ENCODE assay signal across 27 cellular contexts in the genomic region with DNA sequence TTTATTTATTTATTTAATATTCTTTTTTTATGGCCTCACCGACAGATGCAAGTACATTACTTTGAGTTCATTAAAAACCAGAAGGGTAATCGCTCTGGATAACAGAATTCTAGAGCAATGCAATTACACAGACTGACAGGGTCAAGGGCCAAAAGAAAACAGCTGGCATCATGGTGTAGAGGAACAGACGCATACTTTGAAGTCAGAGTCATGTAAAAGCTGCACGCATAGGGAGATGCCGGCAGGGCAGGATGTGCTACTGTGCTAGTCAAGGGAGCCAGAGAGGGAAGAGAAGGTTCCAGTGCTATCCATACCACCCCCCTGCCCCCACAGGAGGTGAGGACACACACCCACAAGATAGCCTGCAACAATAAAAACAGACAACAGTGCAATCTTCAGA.
DNase-seq lines count a peak whose midpoint lies in the region; ATAC-seq and TF ChIP-seq lines count a peak whose summit lies in the region.
"Had no signal": no experiment of that assay in that cellular context is flagged by ENCODE, and none has a peak within 500 bp of the region (broad histone marks: within the 10 kb centered on the region; RNA-seq: fewer than 3 reads in every experiment).

No MANE protein-coding gene starts in this region.

- POLR2A ChIA-PET in HEK293T (lab: Yijun Ruan, JAX), result no interaction called here

- H3K9me3 ChIP-seq in BE2C, result no peaks in the 10 kb centered on the region
- H3K9me3 ChIP-seq: Caco-2, upper lobe of left lung had no signal

- peak; percentile 26 for DNase-seq in BE2C
- DNase-seq in LHCN-M2 (ENCODE audit: low read depth), result peak; percentile 98
- peak; percentile 79 for DNase-seq in dedifferentiated amniotic fluid mesenchymal stem cell (ENCODE audit: extremely low spot score)
- peak; percentile 84 for DNase-seq in myocyte (ENCODE audit: low read depth)
- DNase-seq in NCI-H1092 (lab: John Stamatoyannopoulos, UW), result no peak
- no peak for DNase-seq in islet precursor cell
- DNase-seq in HEK293T (ENCODE audit: extremely low spot score), result no peak
- DNase-seq: activated CD4-positive, alpha-beta T cell treated with anti-CD3 and anti-CD28 coated beads, Interleukin-2, amount 10 ng/mL, durations not matched to agents 7 days and 5 days; activated T-cell treated with anti-CD3 and anti-CD28 coated beads, Interleukin-2, amount 50 U/mL, for 48 hours; Caco-2; cortex of kidney; DMS79 treated with DMSO at 0.1 percent for 48 hours; midbrain; NCI-H1105; NCI-H187 treated with DMSO at 0.1 percent for 48 hours; NCI-H2171 treated with DMSO at 0.1 percent for 48 hours; NCI-H526 treated with DMSO at 0.1 percent for 48 hours; nephron progenitor cell; stimulated activated CD4-positive, alpha-beta T cell treated with anti-CD3 and anti-CD28 coated beads, Interleukin-12 subunit alpha, Interleukin-12 subunit beta, amount 100 ng/mL, for 4 hours; stimulated activated CD4-positive, alpha-beta T cell treated with anti-CD3 and anti-CD28 coated beads, Interleukin-4, amount 100 ng/mL, for 24 hours; SW 1271; T-helper 9 cell; upper lobe of left lung had no signal

- no peak overlapping the region for H3K4me3 ChIP-seq in BE2C (ENCODE audit: low read depth, low read length)
- H3K4me3 ChIP-seq: cardiac muscle cell, upper lobe of left lung had no signal

- TF ChIP-seq CTCF in BE2C (IDR thresholded peaks at IDR 0.05; ENCODE audit: low read depth, low read length), result no peak

- H3K4me1 ChIP-seq in BE2C, result peaks cover 6% of the 10 kb centered on the region
- H3K4me1 ChIP-seq: Caco-2, upper lobe of left lung had no signal

- no peaks in the 10 kb centered on the region for H3K27me3 ChIP-seq in BE2C
- H3K27me3 ChIP-seq: cardiac muscle cell, upper lobe of left lung had no signal

- peaks cover 6% of the 10 kb centered on the region for H3K36me3 ChIP-seq in BE2C

- CTCF ChIA-PET in HEK293T (lab: Yijun Ruan, JAX), result no interaction called here

- no peak for ATAC-seq in HG03439 (IDR thresholded peaks at IDR 0.05; ENCODE audit: unreplicated experiment)
- ATAC-seq: esophagus mucosa; stimulated activated effector memory CD8-positive, alpha-beta T cell treated with anti-CD3 and anti-CD28 coated beads, Interleukin-12 subunit alpha, Interleukin-12 subunit beta, amount 100 ng/mL, for 72 hours had no signal

TF ChIP-seq in HEK293T, 16 proteins besides CTCF, POLR2A, EP300 and RAD21:
- no peak for TF ChIP-seq BHLHE40 (IDR thresholded peaks at IDR 0.05; ENCODE audit: borderline replicate concordance)
- TF ChIP-seq ARNT (IDR thresholded peaks at IDR 0.05), result no peak
- no peak for TF ChIP-seq NFRKB (IDR thresholded peaks at IDR 0.05)
- no peak for TF ChIP-seq SUZ12 (IDR thresholded peaks at IDR 0.05)
- no peak for TF ChIP-seq FOXM1 (IDR thresholded peaks at IDR 0.05; ENCODE audit: borderline replicate concordance)
- TF ChIP-seq FOXK2 (IDR thresholded peaks at IDR 0.05), result no peak
- TF ChIP-seq TARDBP (IDR thresholded peaks at IDR 0.05), result no peak
- TF ChIP-seq, protein P1, sequence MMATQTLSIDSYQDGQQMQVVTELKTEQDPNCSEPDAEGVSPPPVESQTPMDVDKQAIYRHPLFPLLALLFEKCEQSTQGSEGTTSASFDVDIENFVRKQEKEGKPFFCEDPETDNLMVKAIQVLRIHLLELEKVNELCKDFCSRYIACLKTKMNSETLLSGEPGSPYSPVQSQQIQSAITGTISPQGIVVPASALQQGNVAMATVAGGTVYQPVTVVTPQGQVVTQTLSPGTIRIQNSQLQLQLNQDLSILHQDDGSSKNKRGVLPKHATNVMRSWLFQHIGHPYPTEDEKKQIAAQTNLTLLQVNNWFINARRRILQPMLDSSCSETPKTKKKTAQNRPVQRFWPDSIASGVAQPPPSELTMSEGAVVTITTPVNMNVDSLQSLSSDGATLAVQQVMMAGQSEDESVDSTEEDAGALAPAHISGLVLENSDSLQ (IDR thresholded peaks at IDR 0.05), result no peak

Comparison
In these comparisons a context has a peak if more than half of its experiments do, and no peak if none do; other contexts are left out.
1. DNase-seq: peak in BE2C (single experiment), LHCN-M2 (single experiment), dedifferentiated amniotic fluid mesenchymal stem cell (single experiment) and myocyte (single experiment); none in NCI-H1092 (single experiment), islet precursor cell (single experiment) and HEK293T (single experiment).